8 cellular contexts compared by ENCODE assay signal in genomic region chr20:43459022-43459942, GRCh38. TPM values are rescaled to one million over a fixed set of nuclear protein-coding genes. Genes with fewer than 3 reads are reported as not detected.
A peak's percentile ranks its signal among the peaks of the same experiment; 100 is the strongest.
DNase-seq lines count a peak whose midpoint lies in the region; ATAC-seq and TF ChIP-seq lines count a peak whose summit lies in the region.

No MANE protein-coding gene starts in this region.

- no peak overlapping the region for H2AFZ ChIP-seq in hepatocyte

- TF ChIP-seq POLR2A in spleen (IDR thresholded peaks at IDR 0.05): no peak

- H3K4me3 ChIP-seq in hepatocyte: peak overlapping the region; percentile 75
- H3K4me3 ChIP-seq in spleen: peak overlapping the region; percentile 64 to 91 (median 86)

- H3K9me3 Mint-ChIP-seq in activated T-cell treated with anti-CD3 and anti-CD28 coated beads, Interleukin-2, amount 50 U/mL, for 24 hours: no peaks in the 10 kb centered on the region
- no peaks in the 10 kb centered on the region for H3K9me3 Mint-ChIP-seq in activated CD8-positive, alpha-beta T cell treated with anti-CD3 and anti-CD28 coated beads, Interleukin-2, amount 10 ng/mL, durations not matched to agents 7 days and 5 days (ENCODE audit: insufficient read depth)

- CTCF ChIA-PET in activated CD8-positive, alpha-beta T cell treated with anti-CD3 and anti-CD28 coated beads, Interleukin-2, amount 10 ng/mL, durations not matched to agents 7 days and 5 days (lab: Charles Lee): interaction anchor here (1.1 to 2.3 kb wide), 2 partner anchors 10 to 79 kb away, joined by 3 to 20 read pairs; no protein-coding TSS in a partner anchor

- H3K27ac Mint-ChIP-seq in activated T-cell treated with anti-CD3 and anti-CD28 coated beads, Interleukin-2, amount 50 U/mL, for 24 hours: peak overlapping the region; percentile 100
- peak overlapping the region; percentile 73 for H3K27ac Mint-ChIP-seq in activated CD8-positive, alpha-beta T cell treated with anti-CD3 and anti-CD28 coated beads, Interleukin-2, amount 10 ng/mL, durations not matched to agents 7 days and 5 days

- H3K36me3 Mint-ChIP-seq in activated T-cell treated with anti-CD3 and anti-CD28 coated beads, Interleukin-2, amount 50 U/mL, for 24 hours (ENCODE audit: low read depth): peaks cover 70% of the 10 kb centered on the region
- peaks cover 49% of the 10 kb centered on the region for H3K36me3 Mint-ChIP-seq in activated CD8-positive, alpha-beta T cell treated with anti-CD3 and anti-CD28 coated beads, Interleukin-2, amount 10 ng/mL, durations not matched to agents 7 days and 5 days (ENCODE audit: low read depth)

- H3K79me2 ChIP-seq in hepatocyte: peaks cover 60% of the 10 kb centered on the region

- peak overlapping the region; percentile 100 for H3K27ac ChIP-seq in hepatocyte
- peak overlapping the region in 5 of 8 donors; percentile 99 to 100 (median 99) for H3K27ac ChIP-seq in spleen

- peak; percentile 36 for DNase-seq in activated T-cell treated with anti-CD3 and anti-CD28 coated beads, Interleukin-2, amount 50 U/mL, for 24 hours
- no peak for DNase-seq in activated T-cell treated with anti-CD3 and anti-CD28 coated beads, Interleukin-2, amount 50 U/mL, for 1 hour
- peak; percentile 46 for DNase-seq in activated CD8-positive, alpha-beta T cell treated with anti-CD3 and anti-CD28 coated beads, Interleukin-2, amount 10 ng/mL, durations not matched to agents 7 days and 5 days
- DNase-seq in hepatocyte (ENCODE audit: low spot score): no peak
- no peak for DNase-seq in spleen
- DNase-seq in NCI-H187 treated with DMSO at 0.1 percent for 48 hours (lab: John Stamatoyannopoulos, UW): no peak
- DNase-seq in DMS153 (lab: John Stamatoyannopoulos, UW): no peak

- ATAC-seq in activated CD8-positive, alpha-beta T cell treated with anti-CD3 and anti-CD28 coated beads, Interleukin-2, amount 10 ng/mL, durations not matched to agents 7 days and 5 days: no peak
- ATAC-seq in GM19328 (IDR thresholded peaks at IDR 0.05; ENCODE audit: unreplicated experiment): no peak

- peaks cover 60% of the 10 kb centered on the region for H4K20me1 ChIP-seq in hepatocyte (ENCODE audit: insufficient read depth, poor library complexity, severe bottlenecking)

- no peaks in the 10 kb centered on the region for H3K27me3 ChIP-seq in hepatocyte
- no peaks in the 10 kb centered on the region for H3K27me3 ChIP-seq in spleen (replicated peaks in 1 of 7)

- H3K4me1 ChIP-seq in hepatocyte (ENCODE audit: insufficient read depth) (no peaks in the 10 kb centered on the region), spleen (peaks cover 16 to 67% (median 39%) of the 10 kb centered on the region in 6 donors)

- H3K4me3 Mint-ChIP-seq in activated T-cell treated with anti-CD3 and anti-CD28 coated beads, Interleukin-2, amount 50 U/mL, for 24 hours: peak overlapping the region; percentile 93
- peak overlapping the region; percentile 92 for H3K4me3 Mint-ChIP-seq in activated CD8-positive, alpha-beta T cell treated with anti-CD3 and anti-CD28 coated beads, Interleukin-2, amount 10 ng/mL, durations not matched to agents 7 days and 5 days

- peaks cover 2% of the 10 kb centered on the region for H3K27me3 Mint-ChIP-seq in activated T-cell treated with anti-CD3 and anti-CD28 coated beads, Interleukin-2, amount 50 U/mL, for 24 hours
- peaks cover 7% of the 10 kb centered on the region for H3K27me3 Mint-ChIP-seq in activated CD8-positive, alpha-beta T cell treated with anti-CD3 and anti-CD28 coated beads, Interleukin-2, amount 10 ng/mL, durations not matched to agents 7 days and 5 days (ENCODE audit: low read depth)

- POLR2A ChIA-PET in activated CD8-positive, alpha-beta T cell treated with anti-CD3 and anti-CD28 coated beads, Interleukin-2, amount 10 ng/mL, durations not matched to agents 7 days and 5 days (lab: Charles Lee): interaction anchor here (1.0 to 2.0 kb wide), 4 partner anchors 16 to 292 kb away, joined by 3 to 11 read pairs (median 6); no protein-coding TSS in a partner anchor

- H3K36me3 ChIP-seq in hepatocyte (replicated peaks; ENCODE audit: insufficient read depth, low read depth) (peaks cover 23% of the 10 kb centered on the region), spleen (peaks cover 7 to 55% (median 49%) of the 10 kb centered on the region in 6 donors)

- WGBS in hepatocyte (ENCODE audit: low lambda C conversion rate, missing lambda C conversion rate): 66% methylated on average over 12 of the region's 12 CpGs
- WGBS in spleen, 5 donors: 71 to 78% (median 73%) methylated on average over 12 of the region's 12 CpGs

- H3K9me2 ChIP-seq in hepatocyte (replicated peaks; ENCODE audit: insufficient read depth): no peaks in the 10 kb centered on the region

- H3K9me3 ChIP-seq in hepatocyte (ENCODE audit: low read depth): no peaks in the 10 kb centered on the region
- no peaks in the 10 kb centered on the region for H3K9me3 ChIP-seq in spleen

- peaks cover 50% of the 10 kb centered on the region for H3K4me1 Mint-ChIP-seq in activated T-cell treated with anti-CD3 and anti-CD28 coated beads, Interleukin-2, amount 50 U/mL, for 24 hours (ENCODE audit: low read depth)
- peaks cover 40% of the 10 kb centered on the region for H3K4me1 Mint-ChIP-seq in activated CD8-positive, alpha-beta T cell treated with anti-CD3 and anti-CD28 coated beads, Interleukin-2, amount 10 ng/mL, durations not matched to agents 7 days and 5 days (ENCODE audit: low read depth)

- H3K4me2 ChIP-seq in hepatocyte: peak overlapping the region; percentile 85

- intact Hi-C loops in spleen (cut with DNase I; ENCODE audit: low total_unique reads): loop anchor here (10.0 kb wide), 1 partner anchor 626 kb away; no protein-coding TSS in a partner anchor

- TF ChIP-seq CTCF in hepatocyte (IDR thresholded peaks at IDR 0.05; ENCODE audit: poor library complexity): no peak
- TF ChIP-seq CTCF in spleen (IDR thresholded peaks at IDR 0.05 in 8 of 11, conservative IDR thresholded peaks at IDR 0.05 in 3 of 11): no peak

RNA-seq across cellular contexts. Expression of gene SRSF6, which starts 1.6 kb away (rescaled TPM):
- total RNA-seq in activated CD8-positive, alpha-beta T cell treated with anti-CD3 and anti-CD28 coated beads, Interleukin-2, amount 10 ng/mL, durations not matched to agents 7 days and 5 days: 100 to 1,000 TPM; 141 to 142 TPM
- total RNA-seq in hepatocyte (83.6 and 90.7 TPM in 2 replicates), spleen (100 to 1,000 TPM in 4 of 7 donors, 10 to 100 TPM in 3; 68.7 to 161 (median 123) TPM)
- polyA plus RNA-seq in hepatocyte (31.0 and 38.0 TPM in 2 replicates), spleen (100 to 1,000 TPM in 1 of 3 donors, 10 to 100 TPM in 2; 82.2 to 113 (median 83.7) TPM)

RNA-seq across cellular contexts. Expression of gene L3MBTL1, which starts 48.2 kb away (rescaled TPM):
- 1 to 10 TPM; 5.6 to 6.7 TPM for total RNA-seq in activated CD8-positive, alpha-beta T cell treated with anti-CD3 and anti-CD28 coated beads, Interleukin-2, amount 10 ng/mL, durations not matched to agents 7 days and 5 days
- total RNA-seq in hepatocyte (6.2 and 7.9 TPM in 2 replicates), spleen (10 to 100 TPM; 12.1 to 19.1 (median 15.2) TPM)
- polyA plus RNA-seq in hepatocyte (7.5 and 14.6 TPM in 2 replicates), spleen (1 to 10 TPM; 3.1 to 6.8 (median 5.5) TPM)

Comparison
In these comparisons a context has a peak if more than half of its experiments do, and no peak if none do; other contexts are left out.
1. DNase-seq: peak in activated T-cell treated with anti-CD3 and anti-CD28 coated beads, Interleukin-2, amount 50 U/mL, for 24 hours (single experiment) and activated CD8-positive, alpha-beta T cell treated with anti-CD3 and anti-CD28 coated beads, Interleukin-2, amount 10 ng/mL, durations not matched to agents 7 days and 5 days (single experiment); none in activated T-cell treated with anti-CD3 and anti-CD28 coated beads, Interleukin-2, amount 50 U/mL, for 1 hour (single experiment), hepatocyte (single experiment), spleen (single experiment), NCI-H187 treated with DMSO at 0.1 percent for 48 hours (single experiment) and DMS153 (single experiment).